16 cellular contexts compared by ENCODE assay signal in the genomic region with DNA sequence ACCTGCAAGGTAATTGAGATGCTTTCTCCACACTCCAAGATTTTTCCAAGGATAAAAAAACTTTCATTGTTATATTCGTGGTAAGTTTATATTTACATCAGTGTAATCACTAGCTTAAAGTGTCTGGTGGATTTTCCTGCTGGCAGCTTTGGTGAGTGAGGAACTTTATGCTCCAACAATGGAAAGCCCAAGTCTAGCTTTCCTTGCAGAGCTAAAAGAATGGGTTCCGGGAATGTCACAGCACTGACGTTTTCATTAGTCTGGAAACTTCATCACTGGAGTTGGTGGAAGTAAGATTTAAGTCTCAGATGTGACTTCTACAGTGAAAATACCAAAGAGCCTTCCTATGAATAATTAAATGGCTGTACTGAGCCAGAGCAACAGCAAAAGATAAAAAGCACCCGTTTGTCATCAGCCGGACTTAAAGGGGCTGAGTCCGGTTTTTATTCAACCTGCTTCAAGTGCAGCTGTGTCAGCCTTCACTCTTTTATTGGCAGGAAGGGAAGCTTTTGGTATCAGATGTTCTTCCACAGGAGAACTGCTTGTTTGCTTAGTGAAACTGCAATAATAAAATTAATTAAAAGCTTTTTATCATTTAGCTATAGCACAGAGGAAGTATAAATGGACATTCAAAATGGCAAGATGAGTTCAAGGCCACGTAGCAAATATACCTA. TPM values are rescaled to one million over a fixed set of nuclear protein-coding genes. Genes with fewer than 3 reads are reported as not detected.
A peak's percentile ranks its signal among the peaks of the same experiment; 100 is the strongest.
DNase-seq lines count a peak whose midpoint lies in the region; ATAC-seq, FAIRE-seq and TF ChIP-seq lines count a peak whose summit lies in the region.
"Had no signal": no experiment of that assay in that cellular context is flagged by ENCODE, and none has a peak within 500 bp of the region (broad histone marks: within the 10 kb centered on the region; RNA-seq: fewer than 3 reads in every experiment).

No MANE protein-coding gene starts in this region.

- H3K4me1 ChIP-seq in SK-N-SH (ENCODE audit: control insufficient read depth in 1 of 2, insufficient read depth in 2 of 2, low read depth in 1 of 2, low read length in 1 of 2) (no peaks in the 10 kb centered on the region), mesenchymal stem cell (ENCODE audit: control insufficient read depth, insufficient read depth, low read depth, low read length) (no peaks in the 10 kb centered on the region), foreskin keratinocyte (no peaks in the 10 kb centered on the region)
- H3K4me1 ChIP-seq: BE2C, neural progenitor cell, testis had no signal

- no peaks in the 10 kb centered on the region for H4K20me1 ChIP-seq in SK-N-SH (ENCODE audit: insufficient read depth)

- no peaks in the 10 kb centered on the region for H3K9me3 ChIP-seq in SK-N-SH
- no peaks in the 10 kb centered on the region for H3K9me3 ChIP-seq in mesenchymal stem cell (ENCODE audit: control insufficient read depth, low read length)
- H3K9me3 ChIP-seq: BE2C, gastroesophageal sphincter, testis had no signal

- ATAC-seq in foreskin keratinocyte (no peak), HG02884 (IDR thresholded peaks at IDR 0.05; ENCODE audit: unreplicated experiment) (no peak), HG03354 (IDR thresholded peaks at IDR 0.05; ENCODE audit: poor library complexity, severe bottlenecking, unreplicated experiment) (no peak)
- ATAC-seq: gastroesophageal sphincter had no signal

- no peak overlapping the region for H2AK5ac ChIP-seq in mesenchymal stem cell (ENCODE audit: low read length, severe bottlenecking)

- TF ChIP-seq RAD21 in SK-N-SH (IDR thresholded peaks at IDR 0.05; ENCODE audit: low read length) = no peak

- H3K79me2 ChIP-seq in SK-N-SH (ENCODE audit: insufficient read depth) = no peaks in the 10 kb centered on the region

- no peak for TF ChIP-seq POLR2A in lower leg skin (IDR thresholded peaks at IDR 0.05)

- H3K4ac ChIP-seq in mesenchymal stem cell (ENCODE audit: low read depth in 1 of 2, low read length in 2 of 2) = no peak overlapping the region

- no peak overlapping the region for H2BK12ac ChIP-seq in mesenchymal stem cell (ENCODE audit: low read length in 2 of 2)

- 22% methylated on average over 7 of the region's 7 CpGs for WGBS in SK-N-SH (ENCODE audit: low lambda C conversion rate)
- WGBS in mesenchymal stem cell = 84% methylated on average over 7 of the region's 7 CpGs
- 37 to 40% methylated on average over 7 of the region's 7 CpGs for WGBS in lower leg skin, 2 donors

- no peak for DNase-seq in GM19239 (ENCODE audit: insufficient read length, low spot score)
- peak; percentile 30 for DNase-seq in NCI-H146 treated with DMSO at 0.1 percent for 48 hours (lab: John Stamatoyannopoulos, UW; ENCODE audit: unreplicated experiment)
- DNase-seq in SK-N-SH = peak; percentile 23
- no peak for DNase-seq in mesenchymal stem cell
- DNase-seq in lower leg skin (ENCODE audit: low spot score in 2 of 2) = no peak
- no peak for DNase-seq in foreskin keratinocyte
- DNase-seq: aorta; BE2C; mesendoderm; stimulated activated CD4-positive, alpha-beta T cell treated with anti-CD3 and anti-CD28 coated beads, Interleukin-4, amount 100 ng/mL, for 1 hour; testis had no signal

- FAIRE-seq in GM19239 (lab: Jason Lieb, UNC) = peak; percentile 45
- FAIRE-seq: colon had no signal

- H2BK120ac ChIP-seq in mesenchymal stem cell (ENCODE audit: low read depth, low read length) = peak overlapping the region; percentile 34

- CTCF ChIA-PET in SK-N-SH (lab: Yijun Ruan, JAX) = interaction anchor here (0.9 kb wide), 1 partner anchor 174 kb away, joined by 3 read pairs; no protein-coding TSS in a partner anchor

- no peak overlapping the region for H4K91ac ChIP-seq in mesenchymal stem cell (ENCODE audit: low read length)

- POLR2A ChIA-PET in SK-N-SH (lab: Yijun Ruan, JAX) = no interaction called here

- H3K27ac ChIP-seq in SK-N-SH (ENCODE audit: low read depth in 2 of 2, low read length in 1 of 2) (no peak overlapping the region), mesenchymal stem cell (ENCODE audit: low read length, poor library complexity, severe bottlenecking) (no peak overlapping the region), foreskin keratinocyte (no peak overlapping the region)
- H3K27ac ChIP-seq: neural progenitor cell, testis had no signal

- H4K8ac ChIP-seq in mesenchymal stem cell (ENCODE audit: low read length) = no peak overlapping the region

- H3K4me3 ChIP-seq in SK-N-SH (ENCODE audit: low read depth in 2 of 2, low read length in 1 of 2) = no peak overlapping the region
- H3K4me3 ChIP-seq in mesenchymal stem cell (ENCODE audit: insufficient read depth in 1 of 2, low read depth in 1 of 2, low read length in 2 of 2) = no peak overlapping the region
- no peak overlapping the region for H3K4me3 ChIP-seq in lower leg skin (ENCODE audit: low read depth, poor library complexity, severe bottlenecking)
- H3K4me3 ChIP-seq: gastroesophageal sphincter, neural progenitor cell, testis had no signal

- no peak overlapping the region for H2AFZ ChIP-seq in SK-N-SH (ENCODE audit: low read depth)
- no peak overlapping the region for H2AFZ ChIP-seq in mesenchymal stem cell (ENCODE audit: low read depth, low read length)
- H2AFZ ChIP-seq: neural progenitor cell had no signal

- no peak overlapping the region for H3K23ac ChIP-seq in mesenchymal stem cell (ENCODE audit: low read length in 2 of 2)

- H3K9ac ChIP-seq in SK-N-SH (no peak overlapping the region), mesenchymal stem cell (ENCODE audit: low read length) (peak overlapping the region; percentile 32)
- H3K9ac ChIP-seq: neural progenitor cell had no signal

- H3K14ac ChIP-seq in mesenchymal stem cell (ENCODE audit: low read length in 2 of 2) = no peak overlapping the region

- H3K27me3 ChIP-seq in SK-N-SH (ENCODE audit: insufficient read depth) (no peaks in the 10 kb centered on the region; the same call in 1 of the 2 replicates), mesenchymal stem cell (ENCODE audit: control insufficient read depth in 1 of 2, insufficient read depth in 1 of 2, low read length in 2 of 2) (peaks cover 0 to 5% of the 10 kb centered on the region in 2 experiments), foreskin keratinocyte (peaks cover 8% of the 10 kb centered on the region)
- H3K27me3 ChIP-seq: gastroesophageal sphincter, neural progenitor cell, testis had no signal

- no peak overlapping the region for H2BK5ac ChIP-seq in mesenchymal stem cell (ENCODE audit: low read depth, low read length, poor library complexity, severe bottlenecking)

- no peak overlapping the region for H2BK15ac ChIP-seq in mesenchymal stem cell (ENCODE audit: low read depth, poor library complexity, severe bottlenecking)

- no peak for TF ChIP-seq EP300 in SK-N-SH (IDR thresholded peaks at IDR 0.05; ENCODE audit: borderline replicate concordance in 1 of 2, low read depth in 1 of 2, low read length in 1 of 2)

- no peaks in the 10 kb centered on the region for H3K9me2 ChIP-seq in SK-N-SH

- no peaks in the 10 kb centered on the region for H3K36me3 ChIP-seq in SK-N-SH (replicated peaks in 1 of 2; ENCODE audit: control insufficient read depth in 1 of 2, insufficient read depth in 2 of 2, low read length in 1 of 2)
- no peaks in the 10 kb centered on the region for H3K36me3 ChIP-seq in mesenchymal stem cell (ENCODE audit: control insufficient read depth in 1 of 2, insufficient read depth in 2 of 2, low read depth in 1 of 2, low read length in 2 of 2)
- H3K36me3 ChIP-seq: BE2C, gastroesophageal sphincter, neural progenitor cell had no signal

- intact Hi-C loops in lower leg skin (cut with DNase I; ENCODE audit: low total_unique reads) = no loop called here

- H3K18ac ChIP-seq in mesenchymal stem cell (ENCODE audit: low read depth in 1 of 2, low read length in 2 of 2) = no peak overlapping the region

- H3F3A ChIP-seq in SK-N-SH (replicated peaks; ENCODE audit: insufficient read depth) = no peaks in the 10 kb centered on the region

- H3K4me2 ChIP-seq in SK-N-SH (no peak overlapping the region), mesenchymal stem cell (ENCODE audit: low read length, poor library complexity, severe bottlenecking) (no peak overlapping the region)
- H3K4me2 ChIP-seq: neural progenitor cell had no signal

- H3K79me1 ChIP-seq in mesenchymal stem cell (replicated peaks; ENCODE audit: low read length, poor library complexity, severe bottlenecking) = no peaks in the 10 kb centered on the region

- TF ChIP-seq CTCF in SK-N-SH (IDR thresholded peaks at IDR 0.05) = no peak
- TF ChIP-seq CTCF in lower leg skin (IDR thresholded peaks at IDR 0.05) = no peak
- no peak for TF ChIP-seq CTCF in foreskin keratinocyte (conservative IDR thresholded peaks at IDR 0.05)

TF ChIP-seq in SK-N-SH, 30 proteins besides CTCF, POLR2A, EP300 and RAD21:
- TF ChIP-seq, protein P1, sequence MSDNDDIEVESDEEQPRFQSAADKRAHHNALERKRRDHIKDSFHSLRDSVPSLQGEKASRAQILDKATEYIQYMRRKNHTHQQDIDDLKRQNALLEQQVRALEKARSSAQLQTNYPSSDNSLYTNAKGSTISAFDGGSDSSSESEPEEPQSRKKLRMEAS (IDR thresholded peaks at IDR 0.05; ENCODE audit: low read depth) = no peak
- no peak for TF ChIP-seq EZH2phosphoT487 (IDR thresholded peaks at IDR 0.05; ENCODE audit: borderline replicate concordance, low read depth)
- TF ChIP-seq TAF1 (IDR thresholded peaks at IDR 0.05; ENCODE audit: borderline replicate concordance, low read depth, low read length) = no peak

RNA-seq across cellular contexts. Expression of a gene that starts 46.5 kb away (rescaled TPM):
- 4.5 and 5.8 TPM in 2 replicates for polyA plus RNA-seq in SK-N-SH (2012; rRNA removed)
- polyA plus RNA-seq in SK-N-SH (2012; cell fraction: cytosol; rRNA removed) = 5.4 and 5.5 TPM in 2 replicates
- 3.0 and 4.1 TPM in 2 replicates for polyA plus RNA-seq in SK-N-SH (2012; cell fraction: nucleus; rRNA removed)
- 5.1 TPM for polyA plus RNA-seq in mesenchymal stem cell (2013, experiment 1 of 2)
- 5.0 TPM for polyA plus RNA-seq in mesenchymal stem cell (2013, experiment 2 of 2)
- total RNA-seq in lower leg skin = 1 to 10 TPM; 1.7 to 4.2 (median 3.4) TPM
- 1.8 and 2.0 TPM in 2 replicates for total RNA-seq in foreskin keratinocyte
- 2.5 and 2.6 TPM in 2 replicates for polyA plus RNA-seq in foreskin keratinocyte

Comparison
In these comparisons a context has a peak if more than half of its experiments do, and no peak if none do; other contexts are left out.
1. DNase-seq: peak in NCI-H146 treated with DMSO at 0.1 percent for 48 hours (single experiment) and SK-N-SH (single experiment); none in GM19239 (single experiment), mesenchymal stem cell (single experiment), lower leg skin (0 of 2) and foreskin keratinocyte (0 of 2).